ENCODE assay signal across 13 cellular contexts in the genomic region with DNA sequence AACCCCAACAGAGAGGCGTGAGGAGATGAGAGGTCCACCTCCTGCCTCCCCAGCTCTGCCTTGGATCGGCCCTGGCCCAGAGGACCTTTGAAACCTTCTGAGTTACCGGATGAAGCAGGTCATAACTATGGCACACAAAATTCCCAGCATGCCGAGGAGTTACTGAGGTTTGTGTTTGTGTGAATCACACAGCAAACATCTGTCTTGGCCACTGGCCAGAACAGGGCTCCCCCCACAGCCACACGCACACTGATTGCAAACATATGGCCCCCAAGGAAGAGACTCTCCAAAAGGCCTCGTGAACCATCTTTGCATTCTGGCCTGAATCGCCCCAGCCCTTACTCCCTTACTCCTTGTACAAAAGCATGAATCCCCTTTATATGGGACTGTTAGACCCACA. TPM values are rescaled to one million over a fixed set of nuclear protein-coding genes. Genes with fewer than 3 reads are reported as not detected.
DNase-seq lines count a peak whose midpoint lies in the region; TF ChIP-seq lines count a peak whose summit lies in the region.
"Had no signal": no experiment of that assay in that cellular context is flagged by ENCODE, and none has a peak within 500 bp of the region (broad histone marks: within the 10 kb centered on the region; RNA-seq: fewer than 3 reads in every experiment).

No MANE protein-coding gene starts in this region.

- DNase-seq in DMS 273 (lab: John Stamatoyannopoulos, UW; ENCODE audit: unreplicated experiment) (peak; percentile 77), DMS 273 treated with DMSO at 0.1 percent for 48 hours (lab: John Stamatoyannopoulos, UW) (no peak), NCI-H748 (lab: John Stamatoyannopoulos, UW; ENCODE audit: unreplicated experiment) (peak; percentile 66), dedifferentiated amniotic fluid mesenchymal stem cell (ENCODE audit: extremely low spot score) (peak; percentile 35), osteoblast (ENCODE audit: insufficient read length, low spot score, missing footprints) (peak; percentile 88), posterior cingulate gyrus (no peak), Karpas-422 (no peak)
- no peak for DNase-seq in stimulated activated CD4-positive, alpha-beta T cell treated with anti-CD3 and anti-CD28 coated beads, Interleukin-4, amount 100 ng/mL, for 1 hour
- DNase-seq: activated T-cell treated with anti-CD3 and anti-CD28 coated beads, Interleukin-2, amount 50 U/mL, for 72 hours; naive B cell; SIG-M5 had no signal

- intact Hi-C loops in posterior cingulate gyrus (cut with DNase I) = no loop called here

- H3K79me2 ChIP-seq in osteoblast (ENCODE audit: insufficient read depth, low read length) (no peaks in the 10 kb centered on the region), Karpas-422 (ENCODE audit: low read length) (no peaks in the 10 kb centered on the region)

- H3K9me2 ChIP-seq in Karpas-422 (replicated peaks; ENCODE audit: insufficient read depth, low read length) = no peaks in the 10 kb centered on the region

- H3K36me3 ChIP-seq in osteoblast (ENCODE audit: insufficient read depth, low read length) = no peaks in the 10 kb centered on the region
- H3K36me3 ChIP-seq in Karpas-422 (ENCODE audit: insufficient read depth, low read length) = no peaks in the 10 kb centered on the region

- H3K4me2 ChIP-seq in osteoblast (ENCODE audit: insufficient read depth, low read length) = no peak overlapping the region
- H3K4me2 ChIP-seq in Karpas-422 (ENCODE audit: low read depth, low read length, poor library complexity, severe bottlenecking) = no peak overlapping the region

- H3K4me1 ChIP-seq in osteoblast (ENCODE audit: insufficient read depth, low read length) (peaks cover 6% of the 10 kb centered on the region), Karpas-422 (ENCODE audit: low read length) (no peaks in the 10 kb centered on the region)

- TF ChIP-seq CTCF in osteoblast (IDR thresholded peaks at IDR 0.05; ENCODE audit: extremely low read depth, low read depth, low read length) = no peak

- H3K27me3 ChIP-seq in osteoblast (ENCODE audit: insufficient read depth, low read length) (peaks cover 18% of the 10 kb centered on the region), Karpas-422 (ENCODE audit: low read length) (no peaks in the 10 kb centered on the region)

- H3K27ac ChIP-seq in osteoblast (ENCODE audit: low read depth, low read length) (no peak overlapping the region), Karpas-422 (ENCODE audit: low read length) (no peak overlapping the region)
- H3K27ac ChIP-seq: 22Rv1 had no signal

- no peaks in the 10 kb centered on the region for H3K9me3 ChIP-seq in osteoblast (ENCODE audit: low read depth, low read length)
- H3K9me3 ChIP-seq in Karpas-422 (ENCODE audit: low read length) = no peaks in the 10 kb centered on the region

- H3K9ac ChIP-seq in Karpas-422 (ENCODE audit: low read length) = no peak overlapping the region

- H2AFZ ChIP-seq in osteoblast (ENCODE audit: low read length) (peak overlapping the region; percentile 39), Karpas-422 (ENCODE audit: low read length) (no peak overlapping the region)

- no peak overlapping the region for H3K4me3 ChIP-seq in osteoblast (ENCODE audit: insufficient read depth, low read length)
- no peak overlapping the region for H3K4me3 ChIP-seq in Karpas-422 (ENCODE audit: low read length)

- H4K20me1 ChIP-seq in osteoblast (ENCODE audit: insufficient read depth, low read length) (no peaks in the 10 kb centered on the region), Karpas-422 (ENCODE audit: insufficient read depth, low read depth, low read length) (no peaks in the 10 kb centered on the region)

RNA-seq across cellular contexts. Expression of gene RPS4X, which starts 18.9 kb away (rescaled TPM):
- 487 and 926 TPM in 2 replicates for total RNA-seq in osteoblast
- 1,619 and 1,990 TPM in 2 replicates for total RNA-seq in Karpas-422 (2014; rRNA removed; shearing (Covaris generic); ENCODE audit: low replicate concordance)

RNA-seq across cellular contexts. Expression of gene ERCC6L, which starts 19.3 kb away (rescaled TPM):
- total RNA-seq in osteoblast = 0.59 and 0.72 TPM in 2 replicates
- total RNA-seq in Karpas-422 (2014; rRNA removed; shearing (Covaris generic); ENCODE audit: low replicate concordance) = 3.0 and 5.9 TPM in 2 replicates

RNA-seq across cellular contexts. Expression of gene CITED1, which starts 47.5 kb away (rescaled TPM):
- total RNA-seq in osteoblast = not detected in 2 replicates
- total RNA-seq in Karpas-422 (2014; rRNA removed; shearing (Covaris generic); ENCODE audit: low replicate concordance) = 0.26 TPM in 1 of 2 replicates, not detected in the other
- total RNA-seq: epithelial cell of proximal tubule had no signal

Comparison
In these comparisons a context has a peak if more than half of its experiments do, and no peak if none do; other contexts are left out.
1. DNase-seq: peak in DMS 273 (single experiment), NCI-H748 (single experiment), dedifferentiated amniotic fluid mesenchymal stem cell (single experiment) and osteoblast (single experiment); none in DMS 273 treated with DMSO at 0.1 percent for 48 hours (single experiment), stimulated activated CD4-positive, alpha-beta T cell treated with anti-CD3 and anti-CD28 coated beads, Interleukin-4, amount 100 ng/mL, for 1 hour (single experiment), posterior cingulate gyrus (0 of 10) and Karpas-422 (single experiment).